Comparison of ENCODE assay signal across 9 cellular contexts in genomic region chr5:126449751-126450271, GRCh38. TPM values are rescaled to one million over a fixed set of nuclear protein-coding genes. Genes with fewer than 3 reads are reported as not detected.
DNase-seq lines count a peak whose midpoint lies in the region; ATAC-seq and TF ChIP-seq lines count a peak whose summit lies in the region.
"Had no signal": no experiment of that assay in that cellular context is flagged by ENCODE, and none has a peak within 500 bp of the region (broad histone marks: within the 10 kb centered on the region; RNA-seq: fewer than 3 reads in every experiment).

No MANE protein-coding gene starts in this region.

- H3K4me1 Mint-ChIP-seq in activated CD4-positive, alpha-beta memory T cell treated with anti-CD3 and anti-CD28 coated beads, Interleukin-2, amount 10 ng/mL, durations not matched to agents 7 days and 5 days = peaks cover 66% of the 10 kb centered on the region

- H3K9me3 Mint-ChIP-seq in activated CD4-positive, alpha-beta memory T cell treated with anti-CD3 and anti-CD28 coated beads, Interleukin-2, amount 10 ng/mL, durations not matched to agents 7 days and 5 days = no peaks in the 10 kb centered on the region

- intact Hi-C loops in prostate gland (cut with DNase I) = no loop called here

- CTCF ChIA-PET in activated CD4-positive, alpha-beta memory T cell treated with anti-CD3 and anti-CD28 coated beads, Interleukin-2, amount 10 ng/mL, durations not matched to agents 7 days and 5 days (lab: Charles Lee) = interaction anchor here (1.0 to 1.7 kb wide), 5 partner anchors 27 to 111 kb away, joined by 3 to 6 read pairs (median 4); partner anchors contain the start of gene GRAMD2B

- H3K4me1 ChIP-seq in prostate gland (replicated peaks) = peaks cover 2% of the 10 kb centered on the region

- no peaks in the 10 kb centered on the region for H3K27me3 Mint-ChIP-seq in activated CD4-positive, alpha-beta memory T cell treated with anti-CD3 and anti-CD28 coated beads, Interleukin-2, amount 10 ng/mL, durations not matched to agents 7 days and 5 days

- WGBS in prostate gland = 15% methylated on average over 8 of the region's 8 CpGs

- no peaks in the 10 kb centered on the region for H3K27me3 ChIP-seq in prostate gland (replicated peaks; ENCODE audit: insufficient read depth)

- no peak for TF ChIP-seq POLR2A in prostate gland (IDR thresholded peaks at IDR 0.05)

- DNase-seq in AG10803 (ENCODE audit: low read depth) (peak; percentile 65), epithelial cell of esophagus (ENCODE audit: low read depth) (peak; percentile 98), prostate gland (ENCODE audit: low spot score) (no peak), GM19240 (ENCODE audit: insufficient read length, low spot score) (no peak), NCI-H1105 treated with DMSO at 0.1 percent for 48 hours (lab: John Stamatoyannopoulos, UW) (no peak)
- DNase-seq in activated CD4-positive, alpha-beta memory T cell treated with anti-CD3 and anti-CD28 coated beads, Interleukin-2, amount 10 ng/mL, durations not matched to agents 7 days and 5 days = peak; percentile 77

- H3K4me3 Mint-ChIP-seq in activated CD4-positive, alpha-beta memory T cell treated with anti-CD3 and anti-CD28 coated beads, Interleukin-2, amount 10 ng/mL, durations not matched to agents 7 days and 5 days = peak overlapping the region; percentile 75

- POLR2A ChIA-PET in activated CD4-positive, alpha-beta memory T cell treated with anti-CD3 and anti-CD28 coated beads, Interleukin-2, amount 10 ng/mL, durations not matched to agents 7 days and 5 days (lab: Charles Lee) = interaction anchor here (0.7 to 4.0 kb wide), 13 partner anchors 12 to 328 kb away, joined by 3 to 68 read pairs (median 4); partner anchors contain the start of genes GRAMD2B, LMNB1 and PHAX

- no peaks in the 10 kb centered on the region for H3K36me3 ChIP-seq in prostate gland

- H3K27ac Mint-ChIP-seq in activated CD4-positive, alpha-beta memory T cell treated with anti-CD3 and anti-CD28 coated beads, Interleukin-2, amount 10 ng/mL, durations not matched to agents 7 days and 5 days = peak overlapping the region; percentile 99

- H3K27ac ChIP-seq in prostate gland = peak overlapping the region; percentile 1 to 26

- H3K9me3 ChIP-seq in prostate gland = no peaks in the 10 kb centered on the region

- no peak overlapping the region for H3K4me3 ChIP-seq in AG10803 (ENCODE audit: low read length)
- no peak overlapping the region for H3K4me3 ChIP-seq in epithelial cell of esophagus (ENCODE audit: low read length)
- no peak overlapping the region for H3K4me3 ChIP-seq in prostate gland
- H3K4me3 ChIP-seq: lung had no signal

- ATAC-seq in GM19467 (IDR thresholded peaks at IDR 0.05; ENCODE audit: unreplicated experiment) = peak; percentile 82
- peak; percentile 75 for ATAC-seq in HG03565 (IDR thresholded peaks at IDR 0.05; ENCODE audit: unreplicated experiment)

- TF ChIP-seq CTCF in AG10803 (conservative IDR thresholded peaks at IDR 0.05; ENCODE audit: low read length) (no peak), epithelial cell of esophagus (IDR thresholded peaks at IDR 0.05; ENCODE audit: insufficient read depth, low read depth, low read length, missing control alignments) (no peak), prostate gland (IDR thresholded peaks at IDR 0.05) (no peak)

- H3K36me3 Mint-ChIP-seq in activated CD4-positive, alpha-beta memory T cell treated with anti-CD3 and anti-CD28 coated beads, Interleukin-2, amount 10 ng/mL, durations not matched to agents 7 days and 5 days (ENCODE audit: low read depth) = peaks cover 12% of the 10 kb centered on the region

RNA-seq across cellular contexts. Expression of gene GRAMD2B, which starts 26.6 kb away (rescaled TPM):
- total RNA-seq in activated CD4-positive, alpha-beta memory T cell treated with anti-CD3 and anti-CD28 coated beads, Interleukin-2, amount 10 ng/mL, durations not matched to agents 7 days and 5 days = 1 to 10 TPM; 4.6 to 5.0 TPM
- 10 to 100 TPM; 32.1 to 34.4 TPM for total RNA-seq in prostate gland

Comparison
In these comparisons a context has a peak if more than half of its experiments do, and no peak if none do; other contexts are left out.
1. DNase-seq: peak in AG10803 (single experiment), activated CD4-positive, alpha-beta memory T cell treated with anti-CD3 and anti-CD28 coated beads, Interleukin-2, amount 10 ng/mL, durations not matched to agents 7 days and 5 days (single experiment) and epithelial cell of esophagus (single experiment); none in prostate gland (single experiment), GM19240 (single experiment) and NCI-H1105 treated with DMSO at 0.1 percent for 48 hours (single experiment).
2. RNA of gene GRAMD2B, which starts 26.6 kb away (total RNA-seq): 32.1 to 34.4 TPM in prostate gland; 4.6 to 5.0 TPM in activated CD4-positive, alpha-beta memory T cell treated with anti-CD3 and anti-CD28 coated beads, Interleukin-2, amount 10 ng/mL, durations not matched to agents 7 days and 5 days; every median in the first group is over 4 times any median in the second.